In genomic region chr17:35930211-35931065, GRCh38 we compare ENCODE assay signal across 8 cellular contexts. TPM values are rescaled to one million over a fixed set of nuclear protein-coding genes. Genes with fewer than 3 reads are reported as not detected.
DNase-seq lines count a peak whose midpoint lies in the region; ATAC-seq and TF ChIP-seq lines count a peak whose summit lies in the region.

Gene RDM1, minus strand, starts transcription at chr17:35930773. Its CDS starts 46 bp downstream, at chr17:35930727.

- no peak within 1 kb of the TSS for H2AK5ac ChIP-seq in mesendoderm (ENCODE audit: low read length)

- no peak within 1 kb of the TSS for H3K18ac ChIP-seq in mesendoderm (ENCODE audit: low read length)

- no peak within 1 kb of the TSS for H2BK120ac ChIP-seq in mesendoderm (ENCODE audit: low read depth, low read length)

- H3K36me3 ChIP-seq in mesendoderm (ENCODE audit: control insufficient read depth, insufficient read depth, low read length) = no peaks in the 10 kb centered on the region

- no peaks in the 10 kb centered on the region for H3K79me2 ChIP-seq in mesendoderm (ENCODE audit: control insufficient read depth, insufficient read depth, low read length)

- CTCF ChIA-PET in activated CD4-positive, alpha-beta memory T cell treated with anti-CD3 and anti-CD28 coated beads for 36 hours (lab: Charles Lee) = interaction anchor here (1.1 to 3.2 kb wide), 4 partner anchors 17 to 82 kb away, joined by 3 to 21 read pairs (median 6); no protein-coding TSS in a partner anchor

- peak; percentile 76 for ATAC-seq in GM18505 (IDR thresholded peaks at IDR 0.05; ENCODE audit: unreplicated experiment)
- ATAC-seq in HG03571 (IDR thresholded peaks at IDR 0.05; ENCODE audit: unreplicated experiment) = peak; percentile 73
- ATAC-seq in GM21528 (IDR thresholded peaks at IDR 0.05; ENCODE audit: low FRiP score, unreplicated experiment) = no peak

- H4K8ac ChIP-seq in mesendoderm (ENCODE audit: low read depth, low read length) = no peak within 1 kb of the TSS

- H3K27ac ChIP-seq in mesendoderm (ENCODE audit: low read depth, low read length) = no peak within 1 kb of the TSS

- no peak within 1 kb of the TSS for H2BK15ac ChIP-seq in mesendoderm (replicated peaks; ENCODE audit: low read depth)

- peak within 1 kb of the TSS; percentile 62 for H3K27ac Mint-ChIP-seq in activated CD4-positive, alpha-beta memory T cell treated with anti-CD3 and anti-CD28 coated beads for 36 hours

- H3K36me3 Mint-ChIP-seq in activated CD4-positive, alpha-beta memory T cell treated with anti-CD3 and anti-CD28 coated beads for 36 hours = no peaks in the 10 kb centered on the region

- H3K27me3 Mint-ChIP-seq in activated CD4-positive, alpha-beta memory T cell treated with anti-CD3 and anti-CD28 coated beads for 36 hours = peaks cover 2% of the 10 kb centered on the region

- no peaks in the 10 kb centered on the region for H3K9me3 Mint-ChIP-seq in activated CD4-positive, alpha-beta memory T cell treated with anti-CD3 and anti-CD28 coated beads for 36 hours

- TF ChIP-seq POLR2A in GM18505 (IDR thresholded peaks at IDR 0.05; ENCODE audit: borderline replicate concordance, extremely low read depth, insufficient read depth, insufficient read length) = peak; percentile 69

- DNase-seq in NCI-H748 treated with DMSO at 0.1 percent for 48 hours (lab: John Stamatoyannopoulos, UW) = peak; percentile 71
- peak; percentile 94 for DNase-seq in activated CD4-positive, alpha-beta memory T cell treated with anti-CD3 and anti-CD28 coated beads for 36 hours
- peak; percentile 51 for DNase-seq in effector CD4-positive, alpha-beta T cell
- DNase-seq in mesendoderm = peak; percentile 92
- DNase-seq in stimulated activated CD8-positive, alpha-beta memory T cell treated with anti-CD3 and anti-CD28 coated beads, Interleukin-15, amount 100 ng/mL, for 24 hours (ENCODE audit: low read depth) = peak; percentile 70

- H2BK5ac ChIP-seq in mesendoderm (ENCODE audit: low read length) = no peak within 1 kb of the TSS

- H3K79me1 ChIP-seq in mesendoderm (ENCODE audit: low read length) = no peaks in the 10 kb centered on the region

- H3K4ac ChIP-seq in mesendoderm (ENCODE audit: low read depth, low read length) = no peak within 1 kb of the TSS

- peak within 1 kb of the TSS; percentile 9 for H3K4me3 ChIP-seq in mesendoderm (ENCODE audit: low read length)

- POLR2A ChIA-PET in activated CD4-positive, alpha-beta memory T cell treated with anti-CD3 and anti-CD28 coated beads for 36 hours (lab: Charles Lee) = interaction anchor here (1.1 to 2.2 kb wide), 2 partner anchors 51 to 121 kb away, joined by 6 to 10 read pairs; partner anchors contain the start of genes CCL5 and TAF15

- H3K4me2 ChIP-seq in mesendoderm (ENCODE audit: low read length) = peak within 1 kb of the TSS; percentile 4

- H4K5ac ChIP-seq in mesendoderm (ENCODE audit: low read length) = peak within 1 kb of the TSS; percentile 77

- peak within 1 kb of the TSS; percentile 79 for H3K4me3 Mint-ChIP-seq in activated CD4-positive, alpha-beta memory T cell treated with anti-CD3 and anti-CD28 coated beads for 36 hours

- intact Hi-C loops in activated CD4-positive, alpha-beta memory T cell treated with anti-CD3 and anti-CD28 coated beads for 36 hours (cut with micrococcal nuclease) = loop anchor here (2.0 to 5.0 kb wide), 3 partner anchors 32 to 83 kb away; partner anchors contain the start of gene CCL5

- H3K4me1 Mint-ChIP-seq in activated CD4-positive, alpha-beta memory T cell treated with anti-CD3 and anti-CD28 coated beads for 36 hours (ENCODE audit: low read depth) = peaks cover 23% of the 10 kb centered on the region

- peak within 1 kb of the TSS; percentile 47 for H3K9ac ChIP-seq in mesendoderm (ENCODE audit: low read length)

- peak within 1 kb of the TSS; percentile 76 for H3K56ac ChIP-seq in mesendoderm (ENCODE audit: low read length)

- peaks cover 3% of the 10 kb centered on the region for H3K4me1 ChIP-seq in mesendoderm (ENCODE audit: control insufficient read depth, low read depth, low read length)

- H3K23ac ChIP-seq in mesendoderm (ENCODE audit: low read length) = no peak within 1 kb of the TSS

- no peaks in the 10 kb centered on the region for H3K27me3 ChIP-seq in mesendoderm (ENCODE audit: insufficient read depth, low read length, poor library complexity)

- WGBS in mesendoderm (ENCODE audit: extremely low coverage, insufficient coverage, low lambda C conversion rate) = no CpG with 5 or more reads among the region's 35 CpGs

RNA-seq across cellular contexts. Expression of gene RDM1, which starts in this region (rescaled TPM):
- 10 to 100 TPM; 10.4 to 10.6 TPM for total RNA-seq in activated CD4-positive, alpha-beta memory T cell treated with anti-CD3 and anti-CD28 coated beads for 36 hours
- 1.4 TPM for polyA plus RNA-seq in mesendoderm (2013, experiment 1 of 2)
- 1.5 TPM for polyA plus RNA-seq in mesendoderm (2013, experiment 2 of 2)
